ENCODE assay signal across 20 cellular contexts in genomic region chr22:21068681-21069276, GRCh38. TPM values are rescaled to one million over a fixed set of nuclear protein-coding genes. Genes with fewer than 3 reads are reported as not detected.
DNase-seq lines count a peak whose midpoint lies in the region; ATAC-seq, FAIRE-seq and TF ChIP-seq lines count a peak whose summit lies in the region.
"Had no signal": no experiment of that assay in that cellular context is flagged by ENCODE, and none has a peak within 500 bp of the region (broad histone marks: within the 10 kb centered on the region; RNA-seq: fewer than 3 reads in every experiment).

No MANE protein-coding gene starts in this region.

- H3K9ac ChIP-seq in neural progenitor cell = no peak overlapping the region
- no peak overlapping the region for H3K9ac ChIP-seq in kidney (ENCODE audit: low read length in 2 of 2)

- peaks cover 9% of the 10 kb centered on the region for H3K9me3 Mint-ChIP-seq in neural progenitor cell
- H3K9me3 Mint-ChIP-seq: IgD-negative memory B cell had no signal

- H3F3A ChIP-seq in neural progenitor cell (ENCODE audit: low read depth) = no peaks in the 10 kb centered on the region

- H3K4me2 ChIP-seq in neural progenitor cell = no peak overlapping the region

- no peak overlapping the region for H3K4me3 ChIP-seq in HEK293 (ENCODE audit: low read depth, low read length)
- H3K4me3 ChIP-seq in neural progenitor cell = no peak overlapping the region
- no peak overlapping the region for H3K4me3 ChIP-seq in kidney (ENCODE audit: low read length in 2 of 2)

- H3K27ac Mint-ChIP-seq in neural progenitor cell = peak overlapping the region; percentile 8

- H3K27me3 Mint-ChIP-seq in neural progenitor cell (ENCODE audit: insufficient read depth, low read depth) = peaks cover 7% of the 10 kb centered on the region

- H3K27ac ChIP-seq in HEK293 (ENCODE audit: extremely low read depth, low read depth, low read length) = no peak overlapping the region
- no peak overlapping the region for H3K27ac ChIP-seq in neural progenitor cell
- no peak overlapping the region for H3K27ac ChIP-seq in kidney (ENCODE audit: low read depth in 2 of 2, low read length in 2 of 2)
- H3K27ac ChIP-seq: C4-2B had no signal

- TF ChIP-seq CTCF in HEK293 (tag by site-specific recombination; IDR thresholded peaks at IDR 0.05) = no peak
- TF ChIP-seq CTCF in neural progenitor cell (IDR thresholded peaks at IDR 0.05) = no peak
- no peak for TF ChIP-seq CTCF in kidney (IDR thresholded peaks at IDR 0.05; ENCODE audit: borderline replicate concordance, extremely low read depth, insufficient read depth)

- no peak for ATAC-seq in GM19351 (IDR thresholded peaks at IDR 0.05; ENCODE audit: unreplicated experiment)
- ATAC-seq: HCT116 had no signal

- H2AFZ ChIP-seq in neural progenitor cell (replicated peaks) = no peak overlapping the region

- no peaks in the 10 kb centered on the region for H3K4me1 Mint-ChIP-seq in neural progenitor cell

- POLR2A ChIA-PET in HEK293 (lab: Yijun Ruan, JAX) = no interaction called here

- no peaks in the 10 kb centered on the region for H3K27me3 ChIP-seq in neural progenitor cell
- H3K27me3 ChIP-seq: BE2C had no signal

- CTCF ChIA-PET in HEK293 (lab: Yijun Ruan, JAX) = interaction anchor here (1.1 kb wide), 2 partner anchors 33 to 54 kb away, joined by 3 read pairs; partner anchors contain the start of gene P2RX6

- H3K9me3 ChIP-seq in HEK293 (ENCODE audit: control insufficient read depth, insufficient read depth, low read depth, low read length) = no peaks in the 10 kb centered on the region
- no peaks in the 10 kb centered on the region for H3K9me3 ChIP-seq in neural progenitor cell (ENCODE audit: low read depth)
- H3K9me3 ChIP-seq in kidney (ENCODE audit: control insufficient read depth in 1 of 2, low read length in 2 of 2) = no peaks in the 10 kb centered on the region
- H3K9me3 ChIP-seq: BE2C had no signal

- no peaks in the 10 kb centered on the region for H4K20me1 ChIP-seq in neural progenitor cell (ENCODE audit: low read depth)

- H3K79me2 ChIP-seq in neural progenitor cell (ENCODE audit: low read depth) = no peaks in the 10 kb centered on the region

- no peaks in the 10 kb centered on the region for H3K36me3 Mint-ChIP-seq in neural progenitor cell
- H3K36me3 Mint-ChIP-seq: CD4-positive, alpha-beta memory T cell had no signal

- no peaks in the 10 kb centered on the region for H3K4me1 ChIP-seq in HEK293 (ENCODE audit: control insufficient read depth, insufficient read depth, low read length)
- no peaks in the 10 kb centered on the region for H3K4me1 ChIP-seq in neural progenitor cell
- peaks cover 0 to 3% of the 10 kb centered on the region in 2 donors for H3K4me1 ChIP-seq in kidney (ENCODE audit: control insufficient read depth in 1 of 2, insufficient read depth in 1 of 2, low read depth in 1 of 2, low read length in 2 of 2)
- H3K4me1 ChIP-seq: BE2C had no signal

- DNase-seq in DMS114 treated with DMSO at 0.1 percent for 48 hours (lab: John Stamatoyannopoulos, UW; ENCODE audit: unreplicated experiment) (peak; percentile 2), ecto neural progenitor cell (ENCODE audit: low spot score) (peak; percentile 45), neural progenitor cell (ENCODE audit: low spot score) (peak; percentile 36), kidney (no peak)
- no peak for DNase-seq in activated CD8-positive, alpha-beta memory T cell treated with anti-CD3 and anti-CD28 coated beads, Interleukin-2, amount 50 U/mL, for 48 hours
- DNase-seq: BE2C; CD4-positive, alpha-beta memory T cell; DMS153; DMS79 treated with DMSO at 0.1 percent for 48 hours; EL had no signal

- no peak overlapping the region for H3K4me3 Mint-ChIP-seq in neural progenitor cell
- H3K4me3 Mint-ChIP-seq: CD4-positive, alpha-beta memory T cell; IgD-negative memory B cell had no signal

- intact Hi-C loops in kidney (cut with DNase I) = no loop called here

- FAIRE-seq in kidney (lab: Jason Lieb, UNC) = no peak
- FAIRE-seq: A204.1, G401.6, GM12891 had no signal

- H3K36me3 ChIP-seq in HEK293 (ENCODE audit: control insufficient read depth in 2 of 2, insufficient read depth in 1 of 2, low read length in 2 of 2) (no peaks in the 10 kb centered on the region), neural progenitor cell (no peaks in the 10 kb centered on the region), kidney (ENCODE audit: control insufficient read depth in 1 of 2, insufficient read depth in 2 of 2, low read length in 2 of 2) (no peaks in the 10 kb centered on the region)
- H3K36me3 ChIP-seq: BE2C had no signal

TF ChIP-seq in HEK293, 187 proteins besides CTCF, POLR2A, EP300 and RAD21:
- TF ChIP-seq ZNF513 (tag by site-specific recombination; IDR thresholded peaks at IDR 0.05) = no peak
- TF ChIP-seq SCRT1 (tag by site-specific recombination; IDR thresholded peaks at IDR 0.05; ENCODE audit: borderline replicate concordance) = no peak
- TF ChIP-seq TCF7L2 (IDR thresholded peaks at IDR 0.05; ENCODE audit: borderline replicate concordance, low read depth, low read length) = no peak
- TF ChIP-seq ZNF133 (tag by site-specific recombination; IDR thresholded peaks at IDR 0.05) = peak; percentile 51; the same call in 1 of the 2 replicates
TF ChIP-seq in HEK293: peak in this region for 1.

RNA-seq across cellular contexts. Expression of gene LRRC74B, which starts 23.0 kb away (rescaled TPM):
- not detected in 2 replicates for total RNA-seq in neural progenitor cell (ENCODE audit: low replicate concordance)
- total RNA-seq in kidney = not detected
- not detected for polyA plus RNA-seq in kidney (ENCODE audit: insufficient read depth, low read depth, low replicate concordance)
- total RNA-seq: CD4-positive, alpha-beta memory T cell; H4; HT-29 had no signal
- polyA plus RNA-seq: CD4-positive, alpha-beta memory T cell; IgD-negative memory B cell had no signal

RNA-seq across cellular contexts. Expression of gene SLC7A4, which starts 36.4 kb away (rescaled TPM):
- 0.34 TPM in 1 of 2 replicates, not detected in the other for total RNA-seq in neural progenitor cell (ENCODE audit: low replicate concordance)
- 0.57 TPM for total RNA-seq in kidney
- polyA plus RNA-seq in kidney (ENCODE audit: insufficient read depth, low read depth, low replicate concordance) = 1.2 TPM
- total RNA-seq: CD4-positive, alpha-beta memory T cell; H4; HT-29 had no signal
- polyA plus RNA-seq: IgD-negative memory B cell had no signal

RNA-seq across cellular contexts. Expression of gene P2RX6, which starts 53.8 kb away (rescaled TPM):
- 0.36 and 0.53 TPM in 2 replicates for total RNA-seq in neural progenitor cell (ENCODE audit: low replicate concordance)
- 1.0 TPM for total RNA-seq in kidney
- 1.6 TPM for polyA plus RNA-seq in kidney (ENCODE audit: insufficient read depth, low read depth, low replicate concordance)
- polyA plus RNA-seq: IgD-negative memory B cell had no signal

Comparison
In these comparisons a context has a peak if more than half of its experiments do, and no peak if none do; other contexts are left out.
1. DNase-seq: peak in DMS114 treated with DMSO at 0.1 percent for 48 hours (single experiment), ecto neural progenitor cell (single experiment) and neural progenitor cell (single experiment); none in activated CD8-positive, alpha-beta memory T cell treated with anti-CD3 and anti-CD28 coated beads, Interleukin-2, amount 50 U/mL, for 48 hours (single experiment) and kidney (single experiment).